8 cellular contexts compared by ENCODE assay signal in genomic region chr7:2209146-2209960, GRCh38. TPM values are rescaled to one million over a fixed set of nuclear protein-coding genes. Genes with fewer than 3 reads are reported as not detected.
DNase-seq lines count a peak whose midpoint lies in the region; ATAC-seq, FAIRE-seq and TF ChIP-seq lines count a peak whose summit lies in the region.

No MANE protein-coding gene starts in this region.

- FAIRE-seq in kidney (lab: Jason Lieb, UNC): no peak

- no peak overlapping the region for H2AFZ ChIP-seq in mammary epithelial cell (ENCODE audit: low read depth, low read length)

- DNase-seq in COR-L47 (lab: John Stamatoyannopoulos, UW) (peak; percentile 44), Kasumi-1 (lab: John Stamatoyannopoulos, UW) (peak; percentile 13 to 19), T-helper 9 cell (peak; percentile 33), mammary epithelial cell (peak; percentile 11), kidney (peak; percentile 92)
- peak; percentile 11 for DNase-seq in stimulated activated CD4-positive, alpha-beta T cell treated with anti-CD3 and anti-CD28 coated beads, Interleukin-2, amount 100 ng/mL, for 4 hours (ENCODE audit: low read depth)

- ATAC-seq in GM19351 (IDR thresholded peaks at IDR 0.05; ENCODE audit: unreplicated experiment) (peak; percentile 60), HG03025 (IDR thresholded peaks at IDR 0.05; ENCODE audit: low FRiP score, unreplicated experiment) (no peak)

- no peaks in the 10 kb centered on the region for H3K79me2 ChIP-seq in mammary epithelial cell (ENCODE audit: insufficient read depth, low read length)

- dilution Hi-C loops in mammary epithelial cell (cut with HindIII; ENCODE audit: low sequenced_read_pairs): loop anchor here (5.0 kb wide), 1 partner anchor 172 kb away; no protein-coding TSS in a partner anchor

- H3K27me3 ChIP-seq in mammary epithelial cell (ENCODE audit: insufficient read depth, low read length): no peaks in the 10 kb centered on the region

- BruUV-seq in mammary epithelial cell (replicated peaks; lab: Mats Ljungman, UMichigan): no TSS peak

- peaks cover 5% of the 10 kb centered on the region for H3K4me1 ChIP-seq in mammary epithelial cell (ENCODE audit: insufficient read depth, low read length)
- H3K4me1 ChIP-seq in kidney (ENCODE audit: control insufficient read depth in 1 of 2, insufficient read depth in 1 of 2, low read depth in 1 of 2, low read length in 2 of 2): peaks cover 0 to 3% of the 10 kb centered on the region in 2 donors

- in situ Hi-C loops in mammary epithelial cell (cut with MboI; ENCODE audit: low sequenced_read_pairs in 2 of 2): loop anchor here in 1 of 2 donors (25.0 kb wide), 1 partner anchor 622 kb away; no protein-coding TSS in a partner anchor

- TF ChIP-seq CTCF in mammary epithelial cell (conservative IDR thresholded peaks at IDR 0.05 in 1 of 2, IDR thresholded peaks at IDR 0.05 in 1 of 2; ENCODE audit: extremely low read depth in 1 of 2, insufficient read depth in 1 of 2, low read depth in 1 of 2, low read length in 2 of 2) (peak; percentile 61 to 75), kidney (IDR thresholded peaks at IDR 0.05; ENCODE audit: borderline replicate concordance, extremely low read depth, insufficient read depth) (peak; percentile 76)

- H3K27ac ChIP-seq in mammary epithelial cell (ENCODE audit: insufficient read depth, low read depth, low read length) (no peak overlapping the region), kidney (ENCODE audit: low read depth in 2 of 2, low read length in 2 of 2) (no peak overlapping the region)

- CTCF ChIA-PET in mammary epithelial cell (lab: Charles Lee; ENCODE audit: low non-redundant PET): no interaction called here

- WGBS in mammary epithelial cell (ENCODE audit: low coverage, missing lambda C conversion rate): 76% methylated on average over 11 of the region's 21 CpGs

- H3K4me3 ChIP-seq in mammary epithelial cell (replicated peaks in 1 of 3; ENCODE audit: insufficient read depth in 1 of 3, low read depth in 2 of 3, low read length in 3 of 3) (no peak overlapping the region), kidney (ENCODE audit: low read length in 2 of 2) (no peak overlapping the region)

- no peaks in the 10 kb centered on the region for H3K9me3 ChIP-seq in mammary epithelial cell (replicated peaks; ENCODE audit: insufficient read depth, low read length)
- H3K9me3 ChIP-seq in kidney (ENCODE audit: control insufficient read depth in 1 of 2, low read length in 2 of 2): no peaks in the 10 kb centered on the region

- H3K36me3 ChIP-seq in mammary epithelial cell (ENCODE audit: insufficient read depth, low read length) (no peaks in the 10 kb centered on the region), kidney (ENCODE audit: control insufficient read depth in 1 of 2, insufficient read depth in 2 of 2, low read length in 2 of 2) (peaks cover 12 to 15% of the 10 kb centered on the region in 2 donors)

- no peak overlapping the region for H3K4me2 ChIP-seq in mammary epithelial cell (ENCODE audit: insufficient read depth, low read depth, low read length)

- intact Hi-C loops in mammary epithelial cell (cut with micrococcal nuclease): loop anchor here (1.0 to 5.0 kb wide), 3 partner anchors 397 to 630 kb away; no protein-coding TSS in a partner anchor
- intact Hi-C loops in kidney (cut with DNase I): loop anchor here (10.0 kb wide), 1 partner anchor 625 kb away; no protein-coding TSS in a partner anchor

- H3K9ac ChIP-seq in mammary epithelial cell (ENCODE audit: insufficient read depth, low read length) (no peak overlapping the region), kidney (ENCODE audit: low read length in 2 of 2) (no peak overlapping the region)

- no peaks in the 10 kb centered on the region for H4K20me1 ChIP-seq in mammary epithelial cell (ENCODE audit: insufficient read depth, low read length)

RNA-seq across cellular contexts. Expression of gene MAD1L1, which starts 23.4 kb away (rescaled TPM):
- total RNA-seq in mammary epithelial cell (10 to 100 TPM; 20.7 to 35.4 TPM), kidney (45.2 TPM)
- polyA plus RNA-seq in mammary epithelial cell (17.7 TPM), kidney (ENCODE audit: insufficient read depth, low read depth, low replicate concordance) (33.2 TPM)
- 32.0 TPM for polyA minus RNA-seq in mammary epithelial cell

RNA-seq across cellular contexts. Expression of gene MRM2, which starts 32.7 kb away (rescaled TPM):
- total RNA-seq in mammary epithelial cell: 10 to 100 TPM; 14.0 to 29.9 TPM
- polyA plus RNA-seq in mammary epithelial cell: 27.5 TPM
- polyA minus RNA-seq in mammary epithelial cell: 5.1 TPM
- total RNA-seq in kidney: 25.6 TPM
- 25.6 TPM for polyA plus RNA-seq in kidney (ENCODE audit: insufficient read depth, low read depth, low replicate concordance)

RNA-seq across cellular contexts. Expression of gene NUDT1, which starts 32.7 kb away (rescaled TPM):
- 10 to 100 TPM in 1 of 2 donors, 1 to 10 TPM in 1; 5.7 to 26.4 TPM for total RNA-seq in mammary epithelial cell
- 39.0 TPM for polyA plus RNA-seq in mammary epithelial cell
- 7.5 TPM for polyA minus RNA-seq in mammary epithelial cell
- total RNA-seq in kidney: 9.3 TPM
- polyA plus RNA-seq in kidney (ENCODE audit: insufficient read depth, low read depth, low replicate concordance): 12.1 TPM

Comparison
In these comparisons a context has a peak if more than half of its experiments do, and no peak if none do; other contexts are left out.
1. DNase-seq: peak in every context shown above with its lines; median percentile 92 in kidney; 44 in COR-L47; 33 in T-helper 9 cell; 16 in Kasumi-1; 11 in mammary epithelial cell; 11 in stimulated activated CD4-positive, alpha-beta T cell treated with anti-CD3 and anti-CD28 coated beads, Interleukin-2, amount 100 ng/mL, for 4 hours.